Comparison of ENCODE assay signal across 9 cellular contexts in genomic region chr19:22491746-22492145, GRCh38.
"Had no signal": no experiment of that assay in that cellular context is flagged by ENCODE, and none has a peak within 500 bp of the region (broad histone marks: within the 10 kb centered on the region; RNA-seq: fewer than 3 reads in every experiment).

No MANE protein-coding gene starts in this region.

- DNase-seq: GM23248, GOT3, H7, H9, HCEC 1CT, HFFc6 had no signal

- H3K4me3 ChIP-seq: GM23248, GM23338, HAP-1 had no signal

- H3K27ac ChIP-seq: GM23248 had no signal

- H3K36me3 ChIP-seq: HAP-1 had no signal

- ATAC-seq: GM23338, HCT116 had no signal

- H3K4me1 ChIP-seq: HAP-1 had no signal

- H3K9ac ChIP-seq: GM23248 had no signal
